In the genomic region with DNA sequence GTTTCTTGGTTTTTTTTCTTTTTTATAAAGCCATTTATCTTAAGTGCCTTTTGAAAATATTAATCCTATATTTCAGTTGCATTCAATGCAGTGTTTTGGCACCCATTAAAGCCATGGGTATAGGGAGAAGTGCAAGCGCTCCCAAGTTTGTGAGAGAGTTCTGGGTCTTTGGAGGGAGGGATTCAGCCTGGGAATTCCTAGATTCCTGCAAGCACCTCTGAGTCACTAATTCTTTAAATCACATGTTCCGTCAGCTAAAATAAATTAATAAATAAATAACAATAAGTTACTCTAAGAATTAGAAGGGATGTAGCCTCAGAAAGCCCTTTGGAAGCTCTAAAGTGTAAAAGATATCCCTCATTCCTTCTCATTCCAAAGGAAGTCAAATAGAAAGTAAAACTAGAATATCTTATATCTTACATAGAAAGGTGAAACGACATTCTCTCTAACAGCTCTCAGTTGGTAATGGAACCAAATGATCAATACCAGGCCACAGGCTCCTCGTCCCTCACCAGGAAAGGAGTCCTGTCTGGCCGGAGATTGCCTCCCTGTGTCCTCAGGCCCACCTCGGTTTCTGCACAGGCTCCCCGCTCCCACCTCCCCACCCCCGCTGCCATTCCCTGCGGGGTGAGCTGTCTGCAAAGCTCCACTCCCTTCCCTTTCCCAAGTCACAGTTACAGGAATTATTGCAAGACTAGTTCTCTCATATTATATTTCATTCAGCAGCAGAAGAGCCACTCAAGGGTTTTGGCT, we compare ENCODE assay signal across 9 cellular contexts.
DNase-seq lines count a peak whose midpoint lies in the region; ATAC-seq and TF ChIP-seq lines count a peak whose summit lies in the region.
"Had no signal": no experiment of that assay in that cellular context is flagged by ENCODE, and none has a peak within 500 bp of the region (broad histone marks: within the 10 kb centered on the region; RNA-seq: fewer than 3 reads in every experiment).

No MANE protein-coding gene starts in this region.

- no peak overlapping the region for H2AFZ ChIP-seq in Karpas-422 (ENCODE audit: low read length)

- ATAC-seq in left colon (peak; percentile 84), HG03354 (IDR thresholded peaks at IDR 0.05; ENCODE audit: poor library complexity, severe bottlenecking, unreplicated experiment) (no peak)

- no peaks in the 10 kb centered on the region for H3K27me3 ChIP-seq in stomach
- H3K27me3 ChIP-seq in Karpas-422 (ENCODE audit: low read length) = no peaks in the 10 kb centered on the region
- H3K27me3 ChIP-seq in effector memory CD4-positive, alpha-beta T cell (replicated peaks; ENCODE audit: control insufficient read depth, insufficient read depth, low read length, poor library complexity, severe bottlenecking) = no peaks in the 10 kb centered on the region

- H3K4me1 Mint-ChIP-seq in chondrocyte (ENCODE audit: low read depth) = peaks cover 38% of the 10 kb centered on the region

- no peaks in the 10 kb centered on the region for H3K79me2 ChIP-seq in Karpas-422 (ENCODE audit: low read length)

- H3K27ac ChIP-seq in stomach = peak overlapping the region; percentile 57 to 85 (median 77)
- H3K27ac ChIP-seq in Karpas-422 (ENCODE audit: low read length) = no peak overlapping the region
- no peak overlapping the region for H3K27ac ChIP-seq in effector memory CD4-positive, alpha-beta T cell (ENCODE audit: insufficient read depth, low read length, poor library complexity, severe bottlenecking)

- intact Hi-C loops in left colon (cut with DNase I, micrococcal nuclease) = loop anchor here in 1 of 2 donors (10.0 kb wide), 1 partner anchor 366 kb away; no protein-coding TSS in a partner anchor
- intact Hi-C loops in stomach (cut with DNase I; ENCODE audit: low total_unique reads) = no loop called here

- no peaks in the 10 kb centered on the region for H3K9me3 ChIP-seq in stomach
- H3K9me3 ChIP-seq in Karpas-422 (ENCODE audit: low read length) = no peaks in the 10 kb centered on the region
- no peaks in the 10 kb centered on the region for H3K9me3 ChIP-seq in effector memory CD4-positive, alpha-beta T cell (ENCODE audit: control insufficient read depth, low read length)

- no peaks in the 10 kb centered on the region for H3K9me2 ChIP-seq in Karpas-422 (replicated peaks; ENCODE audit: insufficient read depth, low read length)

- TF ChIP-seq CTCF in chondrocyte (IDR thresholded peaks at IDR 0.05) = no peak
- no peak for TF ChIP-seq CTCF in stomach (IDR thresholded peaks at IDR 0.05)

- peak overlapping the region; percentile 36 to 47 (median 41) for H3K4me3 ChIP-seq in stomach
- H3K4me3 ChIP-seq in Karpas-422 (ENCODE audit: low read length) = no peak overlapping the region
- no peak overlapping the region for H3K4me3 ChIP-seq in effector memory CD4-positive, alpha-beta T cell (ENCODE audit: insufficient read depth, low read depth, low read length, poor library complexity, severe bottlenecking)

- peak overlapping the region; percentile 63 for H3K4me3 Mint-ChIP-seq in chondrocyte (ENCODE audit: unreplicated experiment)
- H3K4me3 Mint-ChIP-seq: activated naive CD4-positive, alpha-beta T cell treated with anti-CD3 and anti-CD28 coated beads, Interleukin-2, amount 10 ng/mL, durations not matched to agents 7 days and 5 days had no signal

- H3K9me3 Mint-ChIP-seq in chondrocyte (ENCODE audit: low read depth) = peaks cover 4% of the 10 kb centered on the region
- H3K9me3 Mint-ChIP-seq: activated naive CD4-positive, alpha-beta T cell treated with anti-CD3 and anti-CD28 coated beads, Interleukin-2, amount 10 ng/mL, durations not matched to agents 7 days and 5 days had no signal

- no peak overlapping the region for H3K9ac ChIP-seq in Karpas-422 (ENCODE audit: low read length)

- H4K20me1 ChIP-seq in Karpas-422 (ENCODE audit: insufficient read depth, low read depth, low read length) = no peaks in the 10 kb centered on the region

- H3K36me3 ChIP-seq in stomach (no peaks in the 10 kb centered on the region), Karpas-422 (ENCODE audit: insufficient read depth, low read length) (no peaks in the 10 kb centered on the region)
- no peaks in the 10 kb centered on the region for H3K36me3 ChIP-seq in effector memory CD4-positive, alpha-beta T cell (ENCODE audit: control insufficient read depth, insufficient read depth, low read length)

- no peaks in the 10 kb centered on the region for H3K27me3 Mint-ChIP-seq in chondrocyte (ENCODE audit: low read depth)

- TF ChIP-seq POLR2A in stomach (IDR thresholded peaks at IDR 0.05) = no peak

- no peak overlapping the region for H3K4me2 ChIP-seq in Karpas-422 (ENCODE audit: low read depth, low read length, poor library complexity, severe bottlenecking)

- peaks cover 0 to 26% (median 11%) of the 10 kb centered on the region in 4 donors for H3K4me1 ChIP-seq in stomach
- H3K4me1 ChIP-seq in Karpas-422 (ENCODE audit: low read length) = no peaks in the 10 kb centered on the region
- H3K4me1 ChIP-seq in effector memory CD4-positive, alpha-beta T cell (ENCODE audit: control insufficient read depth, insufficient read depth, low read length, poor library complexity, severe bottlenecking) = no peaks in the 10 kb centered on the region

- no peaks in the 10 kb centered on the region for H3K36me3 Mint-ChIP-seq in chondrocyte (ENCODE audit: low read depth)
- H3K36me3 Mint-ChIP-seq: activated naive CD4-positive, alpha-beta T cell treated with anti-CD3 and anti-CD28 coated beads, Interleukin-2, amount 10 ng/mL, durations not matched to agents 7 days and 5 days had no signal

- 20 to 47% (median 23%) methylated on average over 9 of the region's 9 CpGs for WGBS in stomach, 5 donors

- no peak for TF ChIP-seq EP300 in stomach (IDR thresholded peaks at IDR 0.05)

- peak; percentile 23 for DNase-seq in HK-2 (ENCODE audit: unreplicated experiment)
- DNase-seq in chondrocyte (ENCODE audit: low spot score) = no peak
- peak; percentile 48 to 51 for DNase-seq in left colon
- peak; percentile 35 for DNase-seq in stomach
- no peak for DNase-seq in Karpas-422
- DNase-seq in effector memory CD4-positive, alpha-beta T cell = no peak
- no peak for DNase-seq in stimulated activated CD4-positive, alpha-beta T cell treated with anti-CD3 and anti-CD28 coated beads, Interleukin-15, amount 100 ng/mL, for 24 hours
- DNase-seq: activated naive CD4-positive, alpha-beta T cell treated with anti-CD3 and anti-CD28 coated beads, Interleukin-2, amount 10 ng/mL, durations not matched to agents 7 days and 5 days had no signal

- peak overlapping the region; percentile 89 for H3K27ac Mint-ChIP-seq in chondrocyte (ENCODE audit: unreplicated experiment)
- H3K27ac Mint-ChIP-seq: activated naive CD4-positive, alpha-beta T cell treated with anti-CD3 and anti-CD28 coated beads, Interleukin-2, amount 10 ng/mL, durations not matched to agents 7 days and 5 days had no signal

Comparison
In these comparisons a context has a peak if more than half of its experiments do, and no peak if none do; other contexts are left out.
1. DNase-seq: peak in HK-2 (single experiment), left colon (2 of 2) and stomach (single experiment); none in chondrocyte (single experiment), Karpas-422 (single experiment), effector memory CD4-positive, alpha-beta T cell (0 of 3) and stimulated activated CD4-positive, alpha-beta T cell treated with anti-CD3 and anti-CD28 coated beads, Interleukin-15, amount 100 ng/mL, for 24 hours (single experiment).
2. H3K27ac ChIP-seq: peak in stomach (5 of 5); none in Karpas-422 (single experiment) and effector memory CD4-positive, alpha-beta T cell (single experiment).
3. H3K4me3 ChIP-seq: peak in stomach (4 of 4); none in Karpas-422 (single experiment) and effector memory CD4-positive, alpha-beta T cell (single experiment).